In genomic region chr17:72477529-72477928, GRCh38 we compare ENCODE assay signal across 13 cellular contexts.
A peak's percentile ranks its signal among the peaks of the same experiment; 100 is the strongest.
DNase-seq lines count a peak whose midpoint lies in the region; ATAC-seq, FAIRE-seq and TF ChIP-seq lines count a peak whose summit lies in the region.
"Had no signal": no experiment of that assay in that cellular context is flagged by ENCODE, and none has a peak within 500 bp of the region (broad histone marks: within the 10 kb centered on the region; RNA-seq: fewer than 3 reads in every experiment).

No MANE protein-coding gene starts in this region.

- no TSS peak for BruUV-seq in Caco-2 (replicated peaks; lab: Mats Ljungman, UMichigan)
- no TSS peak for BruUV-seq in Panc1 (replicated peaks; lab: Mats Ljungman, UMichigan)

- TF ChIP-seq CTCF in Caco-2 (IDR thresholded peaks at IDR 0.05; ENCODE audit: insufficient read depth in 1 of 2, low read depth in 1 of 2, low read length in 1 of 2, severe bottlenecking in 1 of 2, unreplicated experiment in 1 of 2) (no peak), Panc1 (IDR thresholded peaks at IDR 0.05) (no peak)

- no peaks in the 10 kb centered on the region for H3K27me3 Mint-ChIP-seq in Caco-2 (ENCODE audit: insufficient read depth, unreplicated experiment)
- peaks cover 12% of the 10 kb centered on the region for H3K27me3 Mint-ChIP-seq in activated T-helper 17 cell treated with anti-CD3 and anti-CD28 coated beads, Interleukin-2, amount 50 U/mL, for 72 hours

- H3K9me3 ChIP-seq in Caco-2 (0 out of 2 replicates have a peak, but pooled peaks cover 5% of the 10 kb centered on the region), Panc1 (ENCODE audit: control insufficient read depth, insufficient read depth, low read depth, low read length) (no peaks in the 10 kb centered on the region)
- H3K9me3 ChIP-seq: vagina had no signal

- peaks cover 8% of the 10 kb centered on the region for H3K4me1 Mint-ChIP-seq in Caco-2 (ENCODE audit: low read depth, unreplicated experiment)
- H3K4me1 Mint-ChIP-seq in activated T-helper 17 cell treated with anti-CD3 and anti-CD28 coated beads, Interleukin-2, amount 50 U/mL, for 72 hours, result no peaks in the 10 kb centered on the region
- H3K4me1 Mint-ChIP-seq: naive thymus-derived CD8-positive, alpha-beta T cell had no signal

- in situ Hi-C loops in Panc1 (cut with HindIII; ENCODE audit: low pct_unique_long_range_greater_than_20kb, low sequenced_read_pairs), result loop anchor here (25.0 kb wide), 1 partner anchor 340 kb away; no protein-coding TSS in a partner anchor

- 0 out of 2 replicates have a peak, but pooled peaks have one; percentile 14 for ATAC-seq in Panc1
- ATAC-seq in activated T-helper 17 cell treated with anti-CD3 and anti-CD28 coated beads, Interleukin-2, amount 50 U/mL, for 72 hours (replicated peaks), result no peak
- ATAC-seq in left lobe of liver, result no peak
- ATAC-seq in GM21717 (IDR thresholded peaks at IDR 0.05; ENCODE audit: unreplicated experiment), result no peak
- ATAC-seq: naive thymus-derived CD8-positive, alpha-beta T cell had no signal

- CTCF ChIA-PET in Caco-2 (lab: Charles Lee), result interaction anchor here (0.6 kb wide), 1 partner anchor 62 kb away, joined by 3 read pairs; no protein-coding TSS in a partner anchor
- CTCF ChIA-PET in Panc1 (lab: Charles Lee), result interaction anchor here (0.6 kb wide), 1 partner anchor 23 kb away, joined by 3 read pairs; no protein-coding TSS in a partner anchor

- POLR2A ChIA-PET in Caco-2 (lab: Charles Lee) (interaction anchor here (0.6 kb wide), 1 partner anchor 357 kb away, joined by 3 read pairs; the partner anchor contains the start of gene SOX9), Panc1 (lab: Charles Lee) (interaction anchor here (0.7 kb wide), 1 partner anchor 27 kb away, joined by 3 read pairs; no protein-coding TSS in a partner anchor)

- H3K27me3 ChIP-seq in Caco-2 (replicated peaks; ENCODE audit: control insufficient read depth, insufficient read depth, low read length) (no peaks in the 10 kb centered on the region), Panc1 (ENCODE audit: control insufficient read depth, insufficient read depth, low read length) (no peaks in the 10 kb centered on the region), layer of hippocampus (ENCODE audit: control insufficient read depth, insufficient read depth, low read length) (no peaks in the 10 kb centered on the region)
- H3K27me3 ChIP-seq: cardiac muscle cell, vagina had no signal

- H3K4me3 Mint-ChIP-seq in Caco-2 (ENCODE audit: unreplicated experiment), result no peak overlapping the region
- H3K4me3 Mint-ChIP-seq in activated T-helper 17 cell treated with anti-CD3 and anti-CD28 coated beads, Interleukin-2, amount 50 U/mL, for 72 hours, result no peak overlapping the region
- H3K4me3 Mint-ChIP-seq: naive thymus-derived CD8-positive, alpha-beta T cell had no signal

- peaks cover 18% of the 10 kb centered on the region for H3K36me3 Mint-ChIP-seq in Caco-2 (ENCODE audit: insufficient read depth, unreplicated experiment)
- H3K36me3 Mint-ChIP-seq in activated T-helper 17 cell treated with anti-CD3 and anti-CD28 coated beads, Interleukin-2, amount 50 U/mL, for 72 hours (ENCODE audit: low read depth), result no peaks in the 10 kb centered on the region

- H3K4me1 ChIP-seq in Caco-2 (peaks cover 32% of the 10 kb centered on the region), Panc1 (ENCODE audit: control insufficient read depth, insufficient read depth, low read length) (peaks cover 63% of the 10 kb centered on the region)
- H3K4me1 ChIP-seq: vagina had no signal

- H3K4me3 ChIP-seq in Caco-2 (ENCODE audit: low read depth, low read length) (no peak overlapping the region), Panc1 (ENCODE audit: low read depth in 2 of 2, low read length in 2 of 2) (peak overlapping the region in 1 of 2 experiments; percentile 38; a peak in 3 of 4 replicates)
- H3K4me3 ChIP-seq: cardiac muscle cell, vagina had no signal

- H3K36me3 ChIP-seq in Caco-2 (ENCODE audit: control insufficient read depth, insufficient read depth, low read length) (no peaks in the 10 kb centered on the region; the same call in 1 of the 2 replicates), Panc1 (ENCODE audit: control insufficient read depth, insufficient read depth, low read length) (no peaks in the 10 kb centered on the region)
- H3K36me3 ChIP-seq: cardiac muscle cell, vagina had no signal

- peak overlapping the region; percentile 94 for H3K27ac ChIP-seq in Panc1 (ENCODE audit: low read length)
- H3K27ac ChIP-seq in layer of hippocampus (ENCODE audit: low read depth, low read length), result peak overlapping the region; percentile 58
- H3K27ac ChIP-seq: cardiac muscle cell, vagina had no signal

- H3K27ac Mint-ChIP-seq in Caco-2 (ENCODE audit: unreplicated experiment), result peak overlapping the region; percentile 31
- H3K27ac Mint-ChIP-seq in activated T-helper 17 cell treated with anti-CD3 and anti-CD28 coated beads, Interleukin-2, amount 50 U/mL, for 72 hours, result no peak overlapping the region
- H3K27ac Mint-ChIP-seq: naive thymus-derived CD8-positive, alpha-beta T cell had no signal

- DNase-seq in Caco-2 (peak; percentile 49 to 62), NCI-H1092 (lab: John Stamatoyannopoulos, UW) (peak; percentile 50), Panc1 (ENCODE audit: low read depth, low spot score) (no peak), urothelium cell line (ENCODE audit: low spot score) (no peak), left lobe of liver (ENCODE audit: low spot score) (no peak)
- DNase-seq: activated CD4-positive, alpha-beta T cell treated with anti-CD3 and anti-CD28 coated beads for 1 hour; naive thymus-derived CD8-positive, alpha-beta T cell had no signal

- no peak for FAIRE-seq in urothelium cell line (lab: Jason Lieb, UNC)
- FAIRE-seq: G401.6 had no signal

- intact Hi-C loops in Caco-2 (cut with micrococcal nuclease; ENCODE audit: unreplicated experiment), result no loop called here
- intact Hi-C loops in Panc1 (cut with micrococcal nuclease; ENCODE audit: unreplicated experiment), result no loop called here

- peaks cover 3% of the 10 kb centered on the region for H3K9me3 Mint-ChIP-seq in Caco-2 (ENCODE audit: unreplicated experiment)
- peaks cover 4% of the 10 kb centered on the region for H3K9me3 Mint-ChIP-seq in activated T-helper 17 cell treated with anti-CD3 and anti-CD28 coated beads, Interleukin-2, amount 50 U/mL, for 72 hours

Comparison
In these comparisons a context has a peak if more than half of its experiments do, and no peak if none do; other contexts are left out.
1. DNase-seq: peak in Caco-2 (2 of 2) and NCI-H1092 (single experiment); none in Panc1 (single experiment), urothelium cell line (single experiment) and left lobe of liver (single experiment).